In genomic region chr4:80266902-80267380, GRCh38 we compare ENCODE assay signal across 2 cellular contexts.
TF ChIP-seq lines count a peak whose summit lies in the region.

No MANE protein-coding gene starts in this region.

TF ChIP-seq in endothelial cell of umbilical vein, 7 proteins besides CTCF, POLR2A, EP300 and RAD21 (continued from another document):
- no peak for TF ChIP-seq POLR2AphosphoS5 (IDR thresholded peaks at IDR 0.05; ENCODE audit: insufficient read depth, low read depth, low read length)

TF ChIP-seq in neural cell, 6 proteins besides CTCF, POLR2A, EP300 and RAD21 (continued from another document):
- TF ChIP-seq REST (IDR thresholded peaks at IDR 0.05; ENCODE audit: borderline replicate concordance) = no peak
TF ChIP-seq in neural cell: peak in this region for 0.
